ENCODE assay signal across 32 cellular contexts in the genomic region with DNA sequence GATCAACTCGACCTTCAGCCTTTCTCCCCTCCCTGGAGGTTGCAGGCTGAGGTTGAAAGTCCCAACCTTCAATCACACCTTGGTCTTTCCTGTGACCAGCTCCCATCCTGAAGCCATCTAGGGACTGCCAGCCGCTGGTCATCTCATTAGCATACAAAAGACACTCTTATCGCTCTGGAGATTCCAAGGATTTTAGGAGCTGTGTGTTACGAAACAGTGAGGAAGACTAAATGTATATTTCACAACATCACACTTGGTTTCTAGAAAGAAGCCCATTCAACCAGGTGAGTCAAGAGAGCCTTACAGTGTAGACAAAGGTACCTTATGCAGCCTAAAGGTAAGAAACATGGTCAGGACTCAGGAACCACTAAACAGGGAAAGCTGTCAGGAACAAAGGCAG.
"Had no signal": no experiment of that assay in that cellular context is flagged by ENCODE, and none has a peak within 500 bp of the region (broad histone marks: within the 10 kb centered on the region; RNA-seq: fewer than 3 reads in every experiment).

No MANE protein-coding gene starts in this region.

- H3K4me3 ChIP-seq: ovary, psoas muscle, skin epidermis, smooth muscle cell, spleen, suprapubic skin, testis, tibial artery, transverse colon, upper lobe of right lung, uterus had no signal

- ATAC-seq: naive thymus-derived CD8-positive, alpha-beta T cell; psoas muscle; right cardiac atrium; sciatic nerve; stimulated activated memory B cell treated with anti-CD40 and anti-IgM and Interleukin-4, amounts not matched to agents 10 μg/mL and 1 μg/mL and 100 μg/mL, for 72 hours; stimulated activated naive CD8-positive, alpha-beta T cell treated with anti-CD3 and anti-CD28 coated beads, Interleukin-15, amount 100 ng/mL, for 72 hours; stimulated activated naive CD8-positive, alpha-beta T cell treated with anti-CD3 and anti-CD28 coated beads, Interleukin-15, Interleukin-2, amounts not matched to agents 100 U/mL and 50 U/mL, for 24 hours; upper lobe of right lung had no signal

- H3K4me3 Mint-ChIP-seq: naive thymus-derived CD8-positive, alpha-beta T cell; natural killer cell treated with Interleukin-12 subunit alpha and Interleukin-12 subunit beta and Interleukin-15 and Interleukin-18, amount 100 ng/mL, for 72 hours; nephron progenitor cell; neural crest cell; stimulated activated memory B cell treated with anti-CD40 and anti-IgM and Interleukin-4, amounts not matched to agents 10 μg/mL and 1 μg/mL and 100 μg/mL, for 72 hours; stimulated activated naive CD8-positive, alpha-beta T cell treated with anti-CD3 and anti-CD28 coated beads, Interleukin-15, amount 100 ng/mL, for 72 hours; type B pancreatic cell had no signal

- H3K9ac ChIP-seq: parathyroid adenoma had no signal

- H3K4me2 ChIP-seq: smooth muscle cell had no signal

- H3K9me3 ChIP-seq: ovary, psoas muscle, suprapubic skin, testis, tibial artery, transverse colon, upper lobe of right lung, uterus had no signal

- H3K9me3 Mint-ChIP-seq: natural killer cell treated with Interleukin-12 subunit alpha and Interleukin-12 subunit beta and Interleukin-15 and Interleukin-18, amount 100 ng/mL, for 72 hours; neural crest cell; stimulated activated memory B cell treated with anti-CD40 and anti-IgM and Interleukin-4, amounts not matched to agents 10 μg/mL and 1 μg/mL and 100 μg/mL, for 72 hours; stimulated activated naive CD8-positive, alpha-beta T cell treated with anti-CD3 and anti-CD28 coated beads, Interleukin-15, amount 100 ng/mL, for 72 hours; type B pancreatic cell had no signal

- H3K27ac ChIP-seq: ovary, parathyroid adenoma, psoas muscle, skin epidermis, spleen, suprapubic skin, testis, tibial artery, transverse colon, upper lobe of right lung, uterus had no signal

- H3K27me3 ChIP-seq: ovary, spleen, suprapubic skin, testis, tibial artery, transverse colon, uterus had no signal

- H3K27me3 Mint-ChIP-seq: progenitor cell of endocrine pancreas; stimulated activated memory B cell treated with anti-CD40 and anti-IgM and Interleukin-4, amounts not matched to agents 10 μg/mL and 1 μg/mL and 100 μg/mL, for 72 hours; stimulated activated naive CD8-positive, alpha-beta T cell treated with anti-CD3 and anti-CD28 coated beads, Interleukin-15, amount 100 ng/mL, for 72 hours; type B pancreatic cell had no signal

- H3K27ac Mint-ChIP-seq: naive thymus-derived CD8-positive, alpha-beta T cell; natural killer cell treated with Interleukin-12 subunit alpha and Interleukin-12 subunit beta and Interleukin-15 and Interleukin-18, amount 100 ng/mL, for 72 hours; nephron progenitor cell; progenitor cell of endocrine pancreas; stimulated activated memory B cell treated with anti-CD40 and anti-IgM and Interleukin-4, amounts not matched to agents 10 μg/mL and 1 μg/mL and 100 μg/mL, for 72 hours; stimulated activated naive CD8-positive, alpha-beta T cell treated with anti-CD3 and anti-CD28 coated beads, Interleukin-15, amount 100 ng/mL, for 72 hours; type B pancreatic cell had no signal

- H3K36me3 ChIP-seq: ovary, spleen, suprapubic skin, tibial artery, transverse colon, upper lobe of right lung, uterus had no signal

- H2AFZ ChIP-seq: parathyroid adenoma had no signal

- H3K36me3 Mint-ChIP-seq: naive thymus-derived CD8-positive, alpha-beta T cell; natural killer cell treated with Interleukin-12 subunit alpha and Interleukin-12 subunit beta and Interleukin-15 and Interleukin-18, amount 100 ng/mL, for 72 hours; stimulated activated memory B cell treated with anti-CD40 and anti-IgM and Interleukin-4, amounts not matched to agents 10 μg/mL and 1 μg/mL and 100 μg/mL, for 72 hours; type B pancreatic cell had no signal

- H3K4me1 Mint-ChIP-seq: naive thymus-derived CD8-positive, alpha-beta T cell; stimulated activated memory B cell treated with anti-CD40 and anti-IgM and Interleukin-4, amounts not matched to agents 10 μg/mL and 1 μg/mL and 100 μg/mL, for 72 hours; stimulated activated naive CD8-positive, alpha-beta T cell treated with anti-CD3 and anti-CD28 coated beads, Interleukin-15, amount 100 ng/mL, for 72 hours had no signal

- H3K79me2 ChIP-seq: parathyroid adenoma had no signal

- DNase-seq: naive thymus-derived CD8-positive, alpha-beta T cell; nephron progenitor cell; occipital lobe; ovary; posterior cingulate gyrus; psoas muscle; right cardiac atrium; spleen; stimulated activated CD4-positive, alpha-beta T cell treated with anti-CD3 and anti-CD28 coated beads, Interleukin-12 subunit alpha, Interleukin-12 subunit beta, amount 100 ng/mL, for 4 hours; stimulated activated CD4-positive, alpha-beta T cell treated with anti-CD3 and anti-CD28 coated beads, Interleukin-1b, Interleukin-23, amount 100 ng/mL, for 48 hours; stimulated activated CD4-positive, alpha-beta T cell treated with anti-CD3 and anti-CD28 coated beads, Interleukin-4, amount 100 ng/mL, for 1 hour; stimulated activated CD4-positive, alpha-beta T cell treated with anti-CD3 and anti-CD28 coated beads, Interleukin-4, amount 100 ng/mL, for 4 hours; stimulated activated CD8-positive, alpha-beta memory T cell treated with anti-CD3 and anti-CD28 coated beads, Interleukin-4, amount 100 ng/mL, for 48 hours; stimulated activated naive CD4-positive, alpha-beta T cell; stimulated activated naive CD8-positive, alpha-beta T cell treated with anti-CD3 and anti-CD28 coated beads, Interleukin-15, amount 100 ng/mL, for 72 hours; stimulated activated naive CD8-positive, alpha-beta T cell treated with anti-CD3 and anti-CD28 coated beads, Interleukin-15, Interleukin-2, amounts not matched to agents 100 U/mL and 50 U/mL, for 24 hours; substantia nigra; testis; tibial artery; transverse colon; upper lobe of right lung; uterus had no signal

- H3K4me1 ChIP-seq: parathyroid adenoma, psoas muscle, spleen, suprapubic skin, testis, tibial artery, transverse colon, upper lobe of right lung, uterus had no signal
